ENCODE assay signal across 10 cellular contexts in genomic region chr10:26799342-26799741, GRCh38.
DNase-seq lines count a peak whose midpoint lies in the region; ATAC-seq and TF ChIP-seq lines count a peak whose summit lies in the region.
"Had no signal": no experiment of that assay in that cellular context is flagged by ENCODE, and none has a peak within 500 bp of the region (broad histone marks: within the 10 kb centered on the region; RNA-seq: fewer than 3 reads in every experiment).

No MANE protein-coding gene starts in this region.

- in situ Hi-C loops in G401 (cut with HindIII; ENCODE audit: low sequenced_read_pairs) = no loop called here

- no peaks in the 10 kb centered on the region for H3K36me3 ChIP-seq in lower lobe of right lung

- peak overlapping the region in 3 of 5 experiments; percentile 34 to 89 (median 82) for H3K27ac Mint-ChIP-seq in brain

- H3K9me3 ChIP-seq in lower lobe of right lung = peaks cover 3% of the 10 kb centered on the region

- no peak overlapping the region for H3K4me3 ChIP-seq in lower lobe of right lung

- peak; percentile 53 for ATAC-seq in GM18907 (IDR thresholded peaks at IDR 0.05; ENCODE audit: unreplicated experiment)
- peak; percentile 70 for ATAC-seq in HG03280 (IDR thresholded peaks at IDR 0.05; ENCODE audit: unreplicated experiment)
- no peak for ATAC-seq in lower lobe of right lung

- H3K4me1 Mint-ChIP-seq in brain = peaks cover 51% of the 10 kb centered on the region

- H3K4me1 ChIP-seq in lower lobe of right lung = peaks cover 32% of the 10 kb centered on the region

- no peaks in the 10 kb centered on the region for H3K27me3 ChIP-seq in lower lobe of right lung (ENCODE audit: low read depth)

- H3K36me3 Mint-ChIP-seq in brain = peaks cover 36% of the 10 kb centered on the region

- DNase-seq in G401 (ENCODE audit: low spot score) = peak; percentile 80
- DNase-seq in stimulated activated CD8-positive, alpha-beta memory T cell treated with anti-CD3 and anti-CD28 coated beads, Interleukin-4, amount 100 ng/mL, for 48 hours = no peak
- no peak for DNase-seq in lower lobe of right lung
- no peak for DNase-seq in DMS114 treated with DMSO at 0.1 percent for 48 hours (lab: John Stamatoyannopoulos, UW; ENCODE audit: unreplicated experiment)
- DNase-seq in middle frontal gyrus (ENCODE audit: extremely low spot score, low spot score) = no peak
- DNase-seq: activated gamma-delta T cell treated with Interleukin-2 at 50 U/mL for 16 hours, NCI-H1105 treated with DMSO at 0.1 percent for 48 hours had no signal

- peaks cover 3% of the 10 kb centered on the region for H3K27me3 Mint-ChIP-seq in brain

- intact Hi-C loops in lower lobe of right lung (cut with DNase I) = no loop called here

- H3K9me3 Mint-ChIP-seq in brain = peaks cover 16 to 26% (median 20%) of the 10 kb centered on the region in 5 experiments

- H3K4me3 Mint-ChIP-seq in brain = peak overlapping the region in 2 of 5 experiments; percentile 29 to 59

- H3K27ac ChIP-seq in lower lobe of right lung = no peak overlapping the region

- TF ChIP-seq CTCF in brain (conservative IDR thresholded peaks at IDR 0.05) (no peak), lower lobe of right lung (IDR thresholded peaks at IDR 0.05) (no peak)

Comparison
In these comparisons a context has a peak if more than half of its experiments do, and no peak if none do; other contexts are left out.
1. ATAC-seq: peak in GM18907 (single experiment) and HG03280 (single experiment); none in lower lobe of right lung (0 of 2).